17 cellular contexts compared by ENCODE assay signal in the genomic region with DNA sequence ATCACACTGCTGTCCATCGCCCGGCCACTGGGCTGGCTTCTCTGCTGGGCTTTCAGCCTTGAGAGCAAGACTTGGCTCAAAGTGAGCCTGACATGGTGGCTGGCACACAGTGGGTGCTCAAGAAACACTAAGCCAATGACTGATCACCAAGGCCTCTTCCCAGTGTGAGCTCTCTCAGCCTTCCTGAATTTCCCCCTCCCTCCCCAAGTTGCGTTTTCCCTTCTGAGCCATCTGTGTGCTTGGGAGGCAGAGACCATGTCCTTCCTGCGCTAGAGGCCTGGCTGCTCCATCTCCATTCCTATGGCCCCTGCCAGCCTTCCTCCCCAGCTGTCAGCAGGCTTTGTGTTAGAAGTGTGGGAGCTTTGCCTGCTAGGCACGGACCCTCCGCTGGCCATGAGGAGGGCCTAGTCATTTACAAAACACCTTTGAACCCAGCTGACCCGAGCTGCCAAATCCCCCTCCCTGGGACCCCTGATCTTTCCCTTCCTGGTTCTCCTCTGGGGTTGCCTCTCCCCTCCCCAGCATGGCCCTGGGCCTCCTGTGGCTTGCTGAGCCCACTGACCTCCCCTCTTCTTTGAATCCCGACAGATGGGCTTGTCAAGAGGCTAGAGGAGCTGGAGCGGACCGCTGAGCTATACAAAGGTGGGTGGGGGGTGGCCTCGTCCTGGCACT. TPM values are rescaled to one million over a fixed set of nuclear protein-coding genes. Genes with fewer than 3 reads are reported as not detected.
DNase-seq lines count a peak whose midpoint lies in the region; ATAC-seq and TF ChIP-seq lines count a peak whose summit lies in the region.
"Had no signal": no experiment of that assay in that cellular context is flagged by ENCODE, and none has a peak within 500 bp of the region (broad histone marks: within the 10 kb centered on the region; RNA-seq: fewer than 3 reads in every experiment).

No MANE protein-coding gene starts in this region.

- no peak overlapping the region for H2AFZ ChIP-seq in osteoblast (ENCODE audit: low read length)

- peaks cover 31% of the 10 kb centered on the region for H3K4me1 Mint-ChIP-seq in glutamatergic neuron (ENCODE audit: low read depth, unreplicated experiment)
- H3K4me1 Mint-ChIP-seq: activated naive CD4-positive, alpha-beta T cell treated with anti-CD3 and anti-CD28 coated beads, Interleukin-2, amount 10 ng/mL, durations not matched to agents 7 days and 5 days had no signal

- peaks cover 12% of the 10 kb centered on the region for H3K27me3 Mint-ChIP-seq in glutamatergic neuron (ENCODE audit: unreplicated experiment)
- H3K27me3 Mint-ChIP-seq: activated naive CD4-positive, alpha-beta T cell treated with anti-CD3 and anti-CD28 coated beads, Interleukin-2, amount 10 ng/mL, durations not matched to agents 7 days and 5 days had no signal

- H3K9me3 ChIP-seq in osteoblast (ENCODE audit: low read depth, low read length) (no peaks in the 10 kb centered on the region), tibial artery (no peaks in the 10 kb centered on the region), upper lobe of right lung (no peaks in the 10 kb centered on the region)
- H3K9me3 ChIP-seq: right lobe of liver had no signal

- no peaks in the 10 kb centered on the region for H4K20me1 ChIP-seq in osteoblast (ENCODE audit: insufficient read depth, low read length)

- H3K79me2 ChIP-seq in osteoblast (ENCODE audit: insufficient read depth, low read length): no peaks in the 10 kb centered on the region

- no peak overlapping the region for H3K4me3 ChIP-seq in osteoblast (ENCODE audit: insufficient read depth, low read length)
- H3K4me3 ChIP-seq in tibial artery: no peak overlapping the region
- H3K4me3 ChIP-seq in upper lobe of right lung: no peak overlapping the region
- H3K4me3 ChIP-seq: right lobe of liver had no signal

- H3K4me1 ChIP-seq in osteoblast (ENCODE audit: insufficient read depth, low read length) (no peaks in the 10 kb centered on the region), tibial artery (peaks cover 15 to 58% (median 36%) of the 10 kb centered on the region in 4 donors), upper lobe of right lung (no peaks in the 10 kb centered on the region)

- H3K4me2 ChIP-seq in osteoblast (ENCODE audit: insufficient read depth, low read length): no peak overlapping the region

- no peak overlapping the region for H3K27ac ChIP-seq in osteoblast (ENCODE audit: low read depth, low read length)
- peak overlapping the region; percentile 91 to 97 for H3K27ac ChIP-seq in tibial artery
- H3K27ac ChIP-seq in upper lobe of right lung: no peak overlapping the region
- H3K27ac ChIP-seq: 22Rv1, C4-2B, right lobe of liver had no signal

- TF ChIP-seq CTCF in glutamatergic neuron (IDR thresholded peaks at IDR 0.05; ENCODE audit: partially characterized antibody, unreplicated experiment): no peak
- no peak for TF ChIP-seq CTCF in osteoblast (IDR thresholded peaks at IDR 0.05; ENCODE audit: extremely low read depth, low read depth, low read length)
- TF ChIP-seq CTCF in tibial artery (IDR thresholded peaks at IDR 0.05): no peak
- no peak for TF ChIP-seq CTCF in upper lobe of right lung (IDR thresholded peaks at IDR 0.05)

- no peaks in the 10 kb centered on the region for H3K36me3 Mint-ChIP-seq in glutamatergic neuron (ENCODE audit: unreplicated experiment)

- H3K36me3 ChIP-seq in osteoblast (ENCODE audit: insufficient read depth, low read length): peaks cover 30% of the 10 kb centered on the region
- peaks cover 33 to 96% (median 53%) of the 10 kb centered on the region in 3 donors for H3K36me3 ChIP-seq in tibial artery
- H3K36me3 ChIP-seq in upper lobe of right lung: peaks cover 78% of the 10 kb centered on the region

- DNase-seq in DMS 273 (lab: John Stamatoyannopoulos, UW; ENCODE audit: unreplicated experiment) (peak; percentile 50), DMS 273 treated with DMSO at 0.1 percent for 48 hours (lab: John Stamatoyannopoulos, UW) (no peak), glutamatergic neuron (no peak), osteoblast (ENCODE audit: insufficient read length, low spot score, missing footprints) (peak; percentile 74), tibial artery (no peak), upper lobe of right lung (no peak), ureter (ENCODE audit: low spot score) (no peak)
- DNase-seq: activated CD4-positive, CD25-positive, alpha-beta regulatory T cell; activated naive CD4-positive, alpha-beta T cell treated with anti-CD3 and anti-CD28 coated beads, Interleukin-2, amount 10 ng/mL, durations not matched to agents 7 days and 5 days; DND-41; NCI-H1930; NCI-H526; stimulated activated CD4-positive, alpha-beta T cell treated with anti-CD3 and anti-CD28 coated beads, Interleukin-4, amount 100 ng/mL, for 4 hours had no signal

- intact Hi-C loops in tibial artery (cut with DNase I; ENCODE audit: low total_unique reads) (no loop called here), upper lobe of right lung (cut with DNase I) (no loop called here)

- ATAC-seq in upper lobe of right lung: no peak
- no peak for ATAC-seq in esophagus mucosa
- ATAC-seq: right lobe of liver had no signal

- H3K27me3 ChIP-seq in osteoblast (ENCODE audit: insufficient read depth, low read length) (no peaks in the 10 kb centered on the region), tibial artery (no peaks in the 10 kb centered on the region), upper lobe of right lung (no peaks in the 10 kb centered on the region)
- H3K27me3 ChIP-seq: right lobe of liver had no signal

- H3K4me3 Mint-ChIP-seq in glutamatergic neuron (ENCODE audit: unreplicated experiment): peak overlapping the region; percentile 26
- H3K4me3 Mint-ChIP-seq: activated naive CD4-positive, alpha-beta T cell treated with anti-CD3 and anti-CD28 coated beads, Interleukin-2, amount 10 ng/mL, durations not matched to agents 7 days and 5 days had no signal

- H3K9me3 Mint-ChIP-seq in glutamatergic neuron (ENCODE audit: unreplicated experiment): peaks cover 8% of the 10 kb centered on the region
- H3K9me3 Mint-ChIP-seq: activated naive CD4-positive, alpha-beta T cell treated with anti-CD3 and anti-CD28 coated beads, Interleukin-2, amount 10 ng/mL, durations not matched to agents 7 days and 5 days had no signal

- H3K27ac Mint-ChIP-seq in glutamatergic neuron (ENCODE audit: unreplicated experiment): peak overlapping the region; percentile 88
- H3K27ac Mint-ChIP-seq: activated naive CD4-positive, alpha-beta T cell treated with anti-CD3 and anti-CD28 coated beads, Interleukin-2, amount 10 ng/mL, durations not matched to agents 7 days and 5 days had no signal

RNA-seq across cellular contexts. Expression of a gene that starts 13.2 kb away (rescaled TPM):
- total RNA-seq in glutamatergic neuron (ENCODE audit: unreplicated experiment) (44.8 TPM), osteoblast (14.4 and 15.6 TPM in 2 replicates), upper lobe of right lung (31.8 TPM), esophagus mucosa (22.6 TPM), ureter (63.2 TPM)

RNA-seq across cellular contexts. Expression of a gene that starts 13.6 kb away (rescaled TPM):
- total RNA-seq in glutamatergic neuron (ENCODE audit: unreplicated experiment): not detected
- not detected in 2 replicates for total RNA-seq in osteoblast
- not detected for total RNA-seq in upper lobe of right lung
- 0.24 TPM for total RNA-seq in esophagus mucosa
- total RNA-seq in ureter: 0.26 TPM
- total RNA-seq: right lobe of liver had no signal

RNA-seq across cellular contexts. Expression of a gene that starts 40.1 kb away (rescaled TPM):
- total RNA-seq in glutamatergic neuron (ENCODE audit: unreplicated experiment) (28.6 TPM), osteoblast (0.88 and 1.1 TPM in 2 replicates), upper lobe of right lung (0.29 TPM), esophagus mucosa (4.5 TPM), ureter (1.4 TPM)

Comparison
In these comparisons a context has a peak if more than half of its experiments do, and no peak if none do; other contexts are left out.
1. DNase-seq: peak in DMS 273 (single experiment) and osteoblast (single experiment); none in DMS 273 treated with DMSO at 0.1 percent for 48 hours (single experiment), glutamatergic neuron (single experiment), tibial artery (0 of 2), upper lobe of right lung (single experiment) and ureter (single experiment).
2. H3K27ac ChIP-seq: peak in tibial artery (2 of 2); none in osteoblast (single experiment) and upper lobe of right lung (single experiment).